10 cellular contexts compared by ENCODE assay signal in the genomic region with DNA sequence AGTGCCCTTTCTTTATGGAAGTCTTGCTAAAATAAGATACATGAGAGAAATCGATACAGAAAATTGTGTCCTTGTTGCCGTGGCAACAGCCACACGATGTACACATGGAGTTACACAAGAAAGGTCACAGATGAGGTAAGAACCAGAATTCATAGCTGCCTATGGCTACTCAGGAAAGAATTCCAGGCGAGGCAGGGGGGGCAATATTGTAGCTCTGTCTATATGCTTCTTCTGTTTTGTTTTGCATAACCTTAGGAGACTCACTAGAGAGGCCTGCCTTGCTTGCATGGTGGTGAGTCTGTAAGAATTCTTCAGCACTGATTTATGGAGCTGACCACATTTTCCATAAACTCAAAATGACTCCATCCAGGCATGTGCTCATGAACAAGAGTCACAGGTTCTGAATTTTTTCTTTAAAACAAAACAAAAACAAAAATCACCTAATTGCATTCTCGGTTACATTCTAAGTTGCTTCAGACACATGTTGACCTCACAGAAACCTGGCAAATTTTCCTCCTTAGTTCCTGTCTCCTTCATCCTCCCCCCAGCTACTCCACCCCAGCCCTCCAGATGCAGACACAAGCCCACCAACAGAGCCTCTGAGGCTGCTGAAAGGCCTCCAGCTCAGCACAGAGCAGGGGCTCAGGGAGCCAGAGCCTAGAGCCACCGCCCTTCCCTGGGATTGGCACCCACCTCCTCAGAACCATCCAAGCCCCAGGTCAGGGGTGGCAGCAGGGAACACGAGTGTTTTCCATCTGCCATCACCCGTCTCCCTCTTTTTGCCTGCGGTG.
DNase-seq lines count a peak whose midpoint lies in the region; ATAC-seq, FAIRE-seq and TF ChIP-seq lines count a peak whose summit lies in the region.
"Had no signal": no experiment of that assay in that cellular context is flagged by ENCODE, and none has a peak within 500 bp of the region (broad histone marks: within the 10 kb centered on the region; RNA-seq: fewer than 3 reads in every experiment).

No MANE protein-coding gene starts in this region.

- peaks cover 8% of the 10 kb centered on the region for H3K27me3 Mint-ChIP-seq in T-helper 2 cell treated with Interferon-gamma antibody and Interleukin-4, amounts not matched to agents 5 μg/mL and 100 μg/mL, for 36 hours (ENCODE audit: low read depth)
- peaks cover 0 to 27% (median 6%) of the 10 kb centered on the region in 5 donors for H3K27me3 Mint-ChIP-seq in naive thymus-derived CD4-positive, alpha-beta T cell

- CTCF ChIA-PET in naive thymus-derived CD4-positive, alpha-beta T cell (lab: Charles Lee), result no interaction called here

- no peak for TF ChIP-seq EP300 in suprapubic skin (IDR thresholded peaks at IDR 0.05)

- H3K4me3 Mint-ChIP-seq in T-helper 2 cell treated with Interferon-gamma antibody and Interleukin-4, amounts not matched to agents 5 μg/mL and 100 μg/mL, for 36 hours, result no peak overlapping the region
- H3K4me3 Mint-ChIP-seq in naive thymus-derived CD4-positive, alpha-beta T cell, result no peak overlapping the region
- H3K4me3 Mint-ChIP-seq: activated naive CD4-positive, alpha-beta T cell treated with anti-CD3 and anti-CD28 coated beads for 36 hours had no signal

- H3K27me3 ChIP-seq in adipocyte (replicated peaks; ENCODE audit: control insufficient read depth, insufficient read depth, low read length) (no peaks in the 10 kb centered on the region), suprapubic skin (no peaks in the 10 kb centered on the region)
- H3K27me3 ChIP-seq in naive thymus-derived CD4-positive, alpha-beta T cell (ENCODE audit: control insufficient read depth in 2 of 2, insufficient read depth in 2 of 2, low read length in 2 of 2), result no peaks in the 10 kb centered on the region

- intact Hi-C loops in naive thymus-derived CD4-positive, alpha-beta T cell (cut with micrococcal nuclease), result no loop called here

- H3K27ac Mint-ChIP-seq in T-helper 2 cell treated with Interferon-gamma antibody and Interleukin-4, amounts not matched to agents 5 μg/mL and 100 μg/mL, for 36 hours, result no peak overlapping the region
- peak overlapping the region in 1 of 9 donors; percentile 31 for H3K27ac Mint-ChIP-seq in naive thymus-derived CD4-positive, alpha-beta T cell
- H3K27ac Mint-ChIP-seq: activated naive CD4-positive, alpha-beta T cell treated with anti-CD3 and anti-CD28 coated beads for 36 hours had no signal

- H3K9me3 ChIP-seq in adipocyte (ENCODE audit: control insufficient read depth, low read length) (no peaks in the 10 kb centered on the region), suprapubic skin (no peaks in the 10 kb centered on the region)
- H3K9me3 ChIP-seq in naive thymus-derived CD4-positive, alpha-beta T cell (ENCODE audit: control insufficient read depth in 2 of 3, low read length in 3 of 3), result no peaks in the 10 kb centered on the region

- no peak for ATAC-seq in naive thymus-derived CD4-positive, alpha-beta T cell

- 78% methylated on average over 9 of the region's 9 CpGs for WGBS in suprapubic skin

- H3K9me3 Mint-ChIP-seq in T-helper 2 cell treated with Interferon-gamma antibody and Interleukin-4, amounts not matched to agents 5 μg/mL and 100 μg/mL, for 36 hours, result no peaks in the 10 kb centered on the region
- no peaks in the 10 kb centered on the region for H3K9me3 Mint-ChIP-seq in naive thymus-derived CD4-positive, alpha-beta T cell
- H3K9me3 Mint-ChIP-seq: activated naive CD4-positive, alpha-beta T cell treated with anti-CD3 and anti-CD28 coated beads for 36 hours had no signal

- TF ChIP-seq POLR2A in H54 (IDR thresholded peaks at IDR 0.05; ENCODE audit: low read depth, low read length) (no peak), suprapubic skin (IDR thresholded peaks at IDR 0.05) (no peak)

- FAIRE-seq in H54 (lab: Jason Lieb, UNC), result no peak

- H3K27ac ChIP-seq in suprapubic skin, result peak overlapping the region; percentile 49
- no peak overlapping the region for H3K27ac ChIP-seq in naive thymus-derived CD4-positive, alpha-beta T cell (ENCODE audit: low read depth, low read length)

- no peak overlapping the region for H3K9ac ChIP-seq in adipocyte (ENCODE audit: low read length)

- H3K4me1 ChIP-seq in adipocyte (ENCODE audit: control insufficient read depth, insufficient read depth, low read length) (peaks cover 32% of the 10 kb centered on the region), suprapubic skin (peaks cover 18% of the 10 kb centered on the region)
- no peaks in the 10 kb centered on the region for H3K4me1 ChIP-seq in naive thymus-derived CD4-positive, alpha-beta T cell (ENCODE audit: control insufficient read depth in 2 of 2, insufficient read depth in 2 of 2, low read length in 2 of 2)

- no peak for TF ChIP-seq CTCF in suprapubic skin (IDR thresholded peaks at IDR 0.05)

- POLR2A ChIA-PET in naive thymus-derived CD4-positive, alpha-beta T cell (lab: Charles Lee), result no interaction called here

- H3K4me1 Mint-ChIP-seq in T-helper 2 cell treated with Interferon-gamma antibody and Interleukin-4, amounts not matched to agents 5 μg/mL and 100 μg/mL, for 36 hours (ENCODE audit: low read depth), result no peaks in the 10 kb centered on the region
- no peaks in the 10 kb centered on the region for H3K4me1 Mint-ChIP-seq in naive thymus-derived CD4-positive, alpha-beta T cell

- no peaks in the 10 kb centered on the region for H3K36me3 Mint-ChIP-seq in T-helper 2 cell treated with Interferon-gamma antibody and Interleukin-4, amounts not matched to agents 5 μg/mL and 100 μg/mL, for 36 hours (ENCODE audit: low read depth)
- no peaks in the 10 kb centered on the region for H3K36me3 Mint-ChIP-seq in naive thymus-derived CD4-positive, alpha-beta T cell

- H3K36me3 ChIP-seq in adipocyte (ENCODE audit: control insufficient read depth, insufficient read depth, low read length, severe bottlenecking), result peaks cover 13% of the 10 kb centered on the region
- peaks cover 10% of the 10 kb centered on the region for H3K36me3 ChIP-seq in suprapubic skin
- no peaks in the 10 kb centered on the region for H3K36me3 ChIP-seq in naive thymus-derived CD4-positive, alpha-beta T cell (ENCODE audit: control insufficient read depth in 2 of 3, insufficient read depth in 3 of 3, low read length in 3 of 3)

- peak; percentile 26 for DNase-seq in H54 (ENCODE audit: insufficient read length, low spot score)
- DNase-seq in adipocyte (ENCODE audit: low read depth), result peak; percentile 85
- DNase-seq in foreskin melanocyte, result peak; percentile 28
- peak in 1 of 2 donors; percentile 74 for DNase-seq in suprapubic skin (ENCODE audit: low spot score in 2 of 2)
- no peak for DNase-seq in T-helper 2 cell treated with Interferon-gamma antibody and Interleukin-4, amounts not matched to agents 5 μg/mL and 100 μg/mL, for 36 hours (ENCODE audit: low spot score)
- no peak for DNase-seq in naive thymus-derived CD4-positive, alpha-beta T cell
- no peak for DNase-seq in HuH-7.5 (ENCODE audit: low spot score)
- DNase-seq: activated naive CD4-positive, alpha-beta T cell treated with anti-CD3 and anti-CD28 coated beads for 36 hours; erythroblast; NCI-H2029 had no signal

- H3K4me3 ChIP-seq in adipocyte (ENCODE audit: low read length) (no peak overlapping the region), suprapubic skin (no peak overlapping the region)
- no peak overlapping the region for H3K4me3 ChIP-seq in naive thymus-derived CD4-positive, alpha-beta T cell (ENCODE audit: low read length)

Comparison
In these comparisons a context has a peak if more than half of its experiments do, and no peak if none do; other contexts are left out.
1. DNase-seq: peak in H54 (single experiment), adipocyte (single experiment) and foreskin melanocyte (single experiment); none in T-helper 2 cell treated with Interferon-gamma antibody and Interleukin-4, amounts not matched to agents 5 μg/mL and 100 μg/mL, for 36 hours (single experiment), naive thymus-derived CD4-positive, alpha-beta T cell (0 of 9) and HuH-7.5 (single experiment).